ENCODE assay signal across 24 cellular contexts in genomic region chr1:119912963-119913362, GRCh38. TPM values are rescaled to one million over a fixed set of nuclear protein-coding genes. Genes with fewer than 3 reads are reported as not detected.
DNase-seq lines count a peak whose midpoint lies in the region; ATAC-seq and TF ChIP-seq lines count a peak whose summit lies in the region.
"Had no signal": no experiment of that assay in that cellular context is flagged by ENCODE, and none has a peak within 500 bp of the region (broad histone marks: within the 10 kb centered on the region; RNA-seq: fewer than 3 reads in every experiment).

No MANE protein-coding gene starts in this region.

- H3K4ac ChIP-seq in mesenchymal stem cell (ENCODE audit: low read depth in 1 of 2, low read length in 2 of 2) = no peak overlapping the region

- no peaks in the 10 kb centered on the region for H3K27me3 Mint-ChIP-seq in natural killer cell (ENCODE audit: low read depth in 2 of 2)
- no peaks in the 10 kb centered on the region for H3K27me3 Mint-ChIP-seq in natural killer cell treated with Interleukin-12 subunit alpha and Interleukin-12 subunit beta and Interleukin-15 and Interleukin-18, amount 100 ng/mL, for 72 hours
- H3K27me3 Mint-ChIP-seq: CD4-positive, alpha-beta T cell had no signal

- H3K36me3 ChIP-seq in body of pancreas (replicated peaks in 1 of 2; ENCODE audit: insufficient read depth in 1 of 2, low read depth in 2 of 2) (peaks cover 14 to 21% of the 10 kb centered on the region in 2 donors), mesenchymal stem cell (ENCODE audit: control insufficient read depth in 1 of 2, insufficient read depth in 2 of 2, low read depth in 1 of 2, low read length in 2 of 2) (peaks cover 26 to 90% of the 10 kb centered on the region in 2 experiments)
- H3K36me3 ChIP-seq: BE2C had no signal

- H3K4me3 ChIP-seq in body of pancreas = no peak overlapping the region
- no peak overlapping the region for H3K4me3 ChIP-seq in mesenchymal stem cell (ENCODE audit: insufficient read depth in 1 of 2, low read depth in 1 of 2, low read length in 2 of 2)
- H3K4me3 ChIP-seq: A549; BLaER1 treated with 17β-estradiol and CSF1 and Interleukin-3, amounts not matched to agents 10 nM and 100 nM; GM12878; GM23248 had no signal

- H3K27me3 ChIP-seq in body of pancreas (no peaks in the 10 kb centered on the region), mesenchymal stem cell (ENCODE audit: control insufficient read depth in 1 of 2, insufficient read depth in 1 of 2, low read length in 2 of 2) (no peaks in the 10 kb centered on the region)
- H3K27me3 ChIP-seq: BLaER1 treated with 17β-estradiol and CSF1 and Interleukin-3, amounts not matched to agents 10 nM and 100 nM had no signal

- H2BK5ac ChIP-seq in mesenchymal stem cell (ENCODE audit: low read depth, low read length, poor library complexity, severe bottlenecking) = peak overlapping the region; percentile 36

- no peaks in the 10 kb centered on the region for H3K9me3 Mint-ChIP-seq in natural killer cell
- H3K9me3 Mint-ChIP-seq in natural killer cell treated with Interleukin-12 subunit alpha and Interleukin-12 subunit beta and Interleukin-15 and Interleukin-18, amount 100 ng/mL, for 72 hours = no peaks in the 10 kb centered on the region
- H3K9me3 Mint-ChIP-seq: CD14-positive monocyte; CD4-positive, alpha-beta T cell had no signal

- H3K27ac ChIP-seq in body of pancreas (no peak overlapping the region), mesenchymal stem cell (ENCODE audit: low read length, poor library complexity, severe bottlenecking) (no peak overlapping the region)
- H3K27ac ChIP-seq: A549; BLaER1 treated with 17β-estradiol and CSF1 and Interleukin-3, amounts not matched to agents 10 nM and 100 nM; GM23248 had no signal

- no peak overlapping the region for H4K91ac ChIP-seq in mesenchymal stem cell (ENCODE audit: low read length)

- peaks cover 4% of the 10 kb centered on the region for H3K79me1 ChIP-seq in mesenchymal stem cell (replicated peaks; ENCODE audit: low read length, poor library complexity, severe bottlenecking)

- no peak overlapping the region for H3K14ac ChIP-seq in mesenchymal stem cell (ENCODE audit: low read length in 2 of 2)

- no peak overlapping the region for H2BK15ac ChIP-seq in mesenchymal stem cell (ENCODE audit: low read depth, poor library complexity, severe bottlenecking)

- TF ChIP-seq CTCF in natural killer cell (IDR thresholded peaks at IDR 0.05) (no peak), body of pancreas (IDR thresholded peaks at IDR 0.05) (no peak)

- H2BK120ac ChIP-seq in mesenchymal stem cell (ENCODE audit: low read depth, low read length) = no peak overlapping the region

- peaks cover 13 to 17% of the 10 kb centered on the region in 2 donors for H3K4me1 Mint-ChIP-seq in natural killer cell
- peaks cover 7 to 10% of the 10 kb centered on the region in 2 donors for H3K4me1 Mint-ChIP-seq in natural killer cell treated with Interleukin-12 subunit alpha and Interleukin-12 subunit beta and Interleukin-15 and Interleukin-18, amount 100 ng/mL, for 72 hours (ENCODE audit: low read depth in 2 of 2)
- H3K4me1 Mint-ChIP-seq: CD14-positive monocyte had no signal

- H2AFZ ChIP-seq in mesenchymal stem cell (ENCODE audit: low read depth, low read length) = no peak overlapping the region
- H2AFZ ChIP-seq: GM23248 had no signal

- ATAC-seq in natural killer cell = no peak
- ATAC-seq in natural killer cell treated with Interleukin-12 subunit alpha and Interleukin-12 subunit beta and Interleukin-15 and Interleukin-18, amount 100 ng/mL, for 72 hours = no peak
- ATAC-seq in body of pancreas = peak; percentile 47
- no peak for ATAC-seq in GM19023 (IDR thresholded peaks at IDR 0.05; ENCODE audit: unreplicated experiment)
- ATAC-seq: A549, GM12878 had no signal

- H3K4me1 ChIP-seq in body of pancreas (no peaks in the 10 kb centered on the region), mesenchymal stem cell (ENCODE audit: control insufficient read depth, insufficient read depth, low read depth, low read length) (peaks cover 3% of the 10 kb centered on the region)
- H3K4me1 ChIP-seq: A549, BE2C had no signal

- 54 to 56% methylated on average over 3 of the region's 3 CpGs for WGBS in body of pancreas, 2 donors
- WGBS in mesenchymal stem cell = 97% methylated on average over 3 of the region's 3 CpGs

- no peak overlapping the region for H3K4me2 ChIP-seq in mesenchymal stem cell (ENCODE audit: low read length, poor library complexity, severe bottlenecking)
- H3K4me2 ChIP-seq: A549; BLaER1 treated with 17β-estradiol and CSF1 and Interleukin-3, amounts not matched to agents 10 nM and 100 nM had no signal

- no peak overlapping the region for H3K9ac ChIP-seq in mesenchymal stem cell (ENCODE audit: low read length)
- H3K9ac ChIP-seq: BLaER1 treated with 17β-estradiol and CSF1 and Interleukin-3, amounts not matched to agents 10 nM and 100 nM; GM23248 had no signal

- no peak overlapping the region for H3K23ac ChIP-seq in mesenchymal stem cell (ENCODE audit: low read length in 2 of 2)

- peak overlapping the region; percentile 38 to 55 for H3K27ac Mint-ChIP-seq in natural killer cell
- H3K27ac Mint-ChIP-seq in natural killer cell treated with Interleukin-12 subunit alpha and Interleukin-12 subunit beta and Interleukin-15 and Interleukin-18, amount 100 ng/mL, for 72 hours = no peak overlapping the region
- H3K27ac Mint-ChIP-seq: CD14-positive monocyte; CD4-positive, alpha-beta T cell had no signal

- H3K9me3 ChIP-seq in body of pancreas = no peaks in the 10 kb centered on the region
- no peaks in the 10 kb centered on the region for H3K9me3 ChIP-seq in mesenchymal stem cell (ENCODE audit: control insufficient read depth, low read length)
- H3K9me3 ChIP-seq: A549, BE2C had no signal

- peaks cover 12% of the 10 kb centered on the region for H3K36me3 Mint-ChIP-seq in natural killer cell
- peaks cover 31% of the 10 kb centered on the region for H3K36me3 Mint-ChIP-seq in natural killer cell treated with Interleukin-12 subunit alpha and Interleukin-12 subunit beta and Interleukin-15 and Interleukin-18, amount 100 ng/mL, for 72 hours

- H3K4me3 Mint-ChIP-seq in natural killer cell = no peak overlapping the region
- no peak overlapping the region for H3K4me3 Mint-ChIP-seq in natural killer cell treated with Interleukin-12 subunit alpha and Interleukin-12 subunit beta and Interleukin-15 and Interleukin-18, amount 100 ng/mL, for 72 hours
- H3K4me3 Mint-ChIP-seq: CD14-positive monocyte; CD4-positive, alpha-beta T cell; CD8-positive, alpha-beta memory T cell had no signal

- H2BK12ac ChIP-seq in mesenchymal stem cell (ENCODE audit: low read length in 2 of 2) = no peak overlapping the region

- DNase-seq in natural killer cell (no peak), body of pancreas (no peak), mesenchymal stem cell (no peak), NCI-H226 (no peak)
- no peak for DNase-seq in natural killer cell treated with Interleukin-12 subunit alpha and Interleukin-12 subunit beta and Interleukin-15 and Interleukin-18, amount 100 ng/mL, for 72 hours (ENCODE audit: low spot score)
- DNase-seq: 8988T; ACHN; AML-193; BE2C; CD4-positive, alpha-beta T cell; CD8-positive, alpha-beta memory T cell; DMS 273 treated with DMSO at 0.1 percent for 48 hours; DMS79; EL; GDM1; GM23248; H7; HCEC 1CT had no signal

- H2AK5ac ChIP-seq in mesenchymal stem cell (ENCODE audit: low read length, severe bottlenecking) = no peak overlapping the region

- no peak overlapping the region for H4K8ac ChIP-seq in mesenchymal stem cell (ENCODE audit: low read length)

- H3K18ac ChIP-seq in mesenchymal stem cell (ENCODE audit: low read depth in 1 of 2, low read length in 2 of 2) = no peak overlapping the region

- intact Hi-C loops in natural killer cell (cut with micrococcal nuclease) (no loop called here), body of pancreas (cut with DNase I) (no loop called here)

- no peak for TF ChIP-seq POLR2A in body of pancreas (IDR thresholded peaks at IDR 0.05)

RNA-seq across cellular contexts. Expression of gene ADAM30, which starts 16.6 kb away (rescaled TPM):
- under 1 TPM in 1 of 3 donors, not detected in 2; 0.13 TPM for total RNA-seq in natural killer cell
- total RNA-seq in natural killer cell treated with Interleukin-12 subunit alpha and Interleukin-12 subunit beta and Interleukin-15 and Interleukin-18, amount 100 ng/mL, for 72 hours = not detected
- not detected for total RNA-seq in body of pancreas
- not detected for polyA plus RNA-seq in mesenchymal stem cell (2013, experiment 1 of 2)
- polyA plus RNA-seq in mesenchymal stem cell (2013, experiment 2 of 2) = not detected
- total RNA-seq: CD4-positive, alpha-beta T cell; CD8-positive, alpha-beta memory T cell; GM12878; GM23248; H1; H7 had no signal
- polyA plus RNA-seq: A549; CD14-positive monocyte; CD8-positive, alpha-beta memory T cell; GM12878; GM23248; H1 had no signal

Comparison
In these comparisons a context has a peak if more than half of its experiments do, and no peak if none do; other contexts are left out.
1. H3K27ac Mint-ChIP-seq: peak in natural killer cell (2 of 2); none in natural killer cell treated with Interleukin-12 subunit alpha and Interleukin-12 subunit beta and Interleukin-15 and Interleukin-18, amount 100 ng/mL, for 72 hours (0 of 2).